Comparison of ENCODE assay signal across 9 cellular contexts in the genomic region with DNA sequence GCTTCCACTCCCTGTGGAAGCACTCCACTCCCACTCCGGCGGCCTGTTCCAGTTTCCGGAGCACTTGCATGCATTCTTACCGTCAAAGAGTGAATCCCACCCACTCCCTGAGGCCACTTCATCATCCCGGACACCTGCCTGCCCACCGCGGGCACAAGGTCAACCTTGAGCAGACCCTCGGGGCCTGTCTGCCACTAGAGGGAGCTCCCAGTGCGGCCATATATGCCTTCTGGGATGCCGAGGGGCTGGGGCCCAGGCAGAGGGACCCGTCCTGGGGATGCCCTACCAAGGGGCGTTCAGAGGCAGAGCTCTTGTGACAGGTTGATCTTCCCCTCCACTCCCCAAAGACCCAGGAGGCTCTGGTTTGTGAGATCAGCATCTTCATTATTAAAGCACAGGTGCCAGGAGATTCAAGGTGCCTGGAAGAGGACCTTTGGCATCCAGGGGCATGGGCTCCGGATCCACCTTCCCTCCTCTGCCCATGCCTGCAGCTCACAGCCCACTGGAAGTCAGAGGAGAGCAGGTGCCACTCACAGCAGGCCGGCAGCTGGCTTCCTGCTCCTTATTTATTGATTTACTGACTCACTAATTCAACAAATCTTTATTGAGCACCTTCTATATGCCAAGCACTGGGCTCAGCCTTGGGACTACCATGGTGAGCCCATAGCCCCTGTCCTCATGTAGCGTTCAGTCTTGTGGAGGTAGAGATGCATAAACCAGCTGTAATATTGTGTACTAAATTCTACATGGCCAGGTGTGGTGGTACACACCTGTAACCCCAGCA. TPM values are rescaled to one million over a fixed set of nuclear protein-coding genes. Genes with fewer than 3 reads are reported as not detected.
DNase-seq lines count a peak whose midpoint lies in the region; ATAC-seq, FAIRE-seq and TF ChIP-seq lines count a peak whose summit lies in the region.
"Had no signal": no experiment of that assay in that cellular context is flagged by ENCODE, and none has a peak within 500 bp of the region (broad histone marks: within the 10 kb centered on the region; RNA-seq: fewer than 3 reads in every experiment).

No MANE protein-coding gene starts in this region.

- ATAC-seq in CD4-positive, alpha-beta T cell (ENCODE audit: poor library complexity) = peak; percentile 37
- no peak for ATAC-seq in HG03095 (IDR thresholded peaks at IDR 0.05; ENCODE audit: unreplicated experiment)

- no peak overlapping the region for H3K4me3 ChIP-seq in fibroblast of the aortic adventitia (ENCODE audit: low read depth, low read length)
- H3K4me3 ChIP-seq: thoracic aorta had no signal

- H3K27me3 ChIP-seq in CD4-positive, alpha-beta T cell (ENCODE audit: control insufficient read depth, insufficient read depth, low read length) = no peaks in the 10 kb centered on the region

- no peak overlapping the region for H3K27ac ChIP-seq in CD4-positive, alpha-beta T cell (ENCODE audit: low read depth, low read length)
- H3K27ac ChIP-seq: thoracic aorta had no signal

- CTCF ChIA-PET in CD4-positive, alpha-beta T cell (lab: Charles Lee) = interaction anchor here (1.0 to 1.5 kb wide), 2 partner anchors 78 to 322 kb away, joined by 3 to 4 read pairs; no protein-coding TSS in a partner anchor

- H3K9me3 Mint-ChIP-seq in CD4-positive, alpha-beta T cell = no peaks in the 10 kb centered on the region

- no peak overlapping the region for H3K4me3 Mint-ChIP-seq in CD4-positive, alpha-beta T cell

- no peak overlapping the region for H3K27ac Mint-ChIP-seq in CD4-positive, alpha-beta T cell

- peak in 9 of 10 experiments; percentile 9 to 42 (median 18) for DNase-seq in CD4-positive, alpha-beta T cell
- peak; percentile 78 for DNase-seq in activated CD8-positive, alpha-beta memory T cell treated with anti-CD3 and anti-CD28 coated beads for 24 hours
- DNase-seq in fibroblast of the aortic adventitia (ENCODE audit: low read depth) = no peak
- DNase-seq in stimulated activated CD4-positive, alpha-beta T cell treated with anti-CD3 and anti-CD28 coated beads, Interleukin-4, amount 100 ng/mL, for 4 hours = peak; percentile 20 to 34
- no peak for DNase-seq in SW 1271 (lab: John Stamatoyannopoulos, UW)
- DNase-seq in H54 (ENCODE audit: insufficient read length, low spot score) = no peak

- TF ChIP-seq RAD21 in Ishikawa (IDR thresholded peaks at IDR 0.05; ENCODE audit: low read depth) = peak; percentile 60

- POLR2A ChIA-PET in CD4-positive, alpha-beta T cell (lab: Charles Lee) = no interaction called here

- no peaks in the 10 kb centered on the region for H3K27me3 Mint-ChIP-seq in CD4-positive, alpha-beta T cell

- no peaks in the 10 kb centered on the region for H3K9me3 ChIP-seq in CD4-positive, alpha-beta T cell (ENCODE audit: control insufficient read depth, low read length)
- H3K9me3 ChIP-seq: thoracic aorta had no signal

- TF ChIP-seq CTCF in CD4-positive, alpha-beta T cell (IDR thresholded peaks at IDR 0.05) = peak; percentile 67
- TF ChIP-seq CTCF in fibroblast of the aortic adventitia (IDR thresholded peaks at IDR 0.05; ENCODE audit: insufficient read depth, low read length) = peak; percentile 45

- intact Hi-C loops in CD4-positive, alpha-beta T cell (cut with DNase I, micrococcal nuclease) = no loop called here

- TF ChIP-seq POLR2A in H54 (IDR thresholded peaks at IDR 0.05; ENCODE audit: low read depth, low read length) = no peak

- no peak for TF ChIP-seq EP300 in Ishikawa (IDR thresholded peaks at IDR 0.05; ENCODE audit: borderline replicate concordance)

- H3K4me1 Mint-ChIP-seq in CD4-positive, alpha-beta T cell (ENCODE audit: low read depth) = peaks cover 6% of the 10 kb centered on the region

- FAIRE-seq in H54 (lab: Jason Lieb, UNC) = no peak

- H3K36me3 Mint-ChIP-seq in CD4-positive, alpha-beta T cell (ENCODE audit: low read depth) = no peaks in the 10 kb centered on the region

TF ChIP-seq in Ishikawa, 13 proteins besides CTCF, POLR2A, EP300 and RAD21:
- TF ChIP-seq FOXM1 (IDR thresholded peaks at IDR 0.05; ENCODE audit: borderline replicate concordance, low read depth) (no peak), YY1 (IDR thresholded peaks at IDR 0.05; ENCODE audit: low read depth) (no peak), TEAD4 (IDR thresholded peaks at IDR 0.05) (no peak), EGR1 (IDR thresholded peaks at IDR 0.05) (no peak), CEBPB (IDR thresholded peaks at IDR 0.05) (no peak), ZBTB7A (IDR thresholded peaks at IDR 0.05; ENCODE audit: low read depth) (no peak), NFIC (IDR thresholded peaks at IDR 0.05) (no peak), TAF1 (IDR thresholded peaks at IDR 0.05; ENCODE audit: low read depth) (no peak), MAX (IDR thresholded peaks at IDR 0.05) (no peak), TCF12 (IDR thresholded peaks at IDR 0.05; ENCODE audit: low read depth) (no peak)
- TF ChIP-seq, protein P1, sequence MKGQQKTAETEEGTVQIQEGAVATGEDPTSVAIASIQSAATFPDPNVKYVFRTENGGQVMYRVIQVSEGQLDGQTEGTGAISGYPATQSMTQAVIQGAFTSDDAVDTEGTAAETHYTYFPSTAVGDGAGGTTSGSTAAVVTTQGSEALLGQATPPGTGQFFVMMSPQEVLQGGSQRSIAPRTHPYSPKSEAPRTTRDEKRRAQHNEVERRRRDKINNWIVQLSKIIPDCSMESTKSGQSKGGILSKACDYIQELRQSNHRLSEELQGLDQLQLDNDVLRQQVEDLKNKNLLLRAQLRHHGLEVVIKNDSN (IDR thresholded peaks at IDR 0.05) = no peak
- TF ChIP-seq, protein P2, sequence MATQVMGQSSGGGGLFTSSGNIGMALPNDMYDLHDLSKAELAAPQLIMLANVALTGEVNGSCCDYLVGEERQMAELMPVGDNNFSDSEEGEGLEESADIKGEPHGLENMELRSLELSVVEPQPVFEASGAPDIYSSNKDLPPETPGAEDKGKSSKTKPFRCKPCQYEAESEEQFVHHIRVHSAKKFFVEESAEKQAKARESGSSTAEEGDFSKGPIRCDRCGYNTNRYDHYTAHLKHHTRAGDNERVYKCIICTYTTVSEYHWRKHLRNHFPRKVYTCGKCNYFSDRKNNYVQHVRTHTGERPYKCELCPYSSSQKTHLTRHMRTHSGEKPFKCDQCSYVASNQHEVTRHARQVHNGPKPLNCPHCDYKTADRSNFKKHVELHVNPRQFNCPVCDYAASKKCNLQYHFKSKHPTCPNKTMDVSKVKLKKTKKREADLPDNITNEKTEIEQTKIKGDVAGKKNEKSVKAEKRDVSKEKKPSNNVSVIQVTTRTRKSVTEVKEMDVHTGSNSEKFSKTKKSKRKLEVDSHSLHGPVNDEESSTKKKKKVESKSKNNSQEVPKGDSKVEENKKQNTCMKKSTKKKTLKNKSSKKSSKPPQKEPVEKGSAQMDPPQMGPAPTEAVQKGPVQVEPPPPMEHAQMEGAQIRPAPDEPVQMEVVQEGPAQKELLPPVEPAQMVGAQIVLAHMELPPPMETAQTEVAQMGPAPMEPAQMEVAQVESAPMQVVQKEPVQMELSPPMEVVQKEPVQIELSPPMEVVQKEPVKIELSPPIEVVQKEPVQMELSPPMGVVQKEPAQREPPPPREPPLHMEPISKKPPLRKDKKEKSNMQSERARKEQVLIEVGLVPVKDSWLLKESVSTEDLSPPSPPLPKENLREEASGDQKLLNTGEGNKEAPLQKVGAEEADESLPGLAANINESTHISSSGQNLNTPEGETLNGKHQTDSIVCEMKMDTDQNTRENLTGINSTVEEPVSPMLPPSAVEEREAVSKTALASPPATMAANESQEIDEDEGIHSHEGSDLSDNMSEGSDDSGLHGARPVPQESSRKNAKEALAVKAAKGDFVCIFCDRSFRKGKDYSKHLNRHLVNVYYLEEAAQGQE (IDR thresholded peaks at IDR 0.05; ENCODE audit: low read depth) = no peak
TF ChIP-seq in Ishikawa: peak in this region for 0.

RNA-seq across cellular contexts. Expression of gene UBIAD1, which starts 47.3 kb away (rescaled TPM):
- total RNA-seq in CD4-positive, alpha-beta T cell = 10 to 100 TPM; 19.2 to 19.3 TPM
- 2.6 and 11.7 TPM in 2 replicates for total RNA-seq in fibroblast of the aortic adventitia (ENCODE audit: low replicate concordance)

RNA-seq across cellular contexts. Expression of gene MTOR, which starts 58.0 kb away (rescaled TPM):
- total RNA-seq in CD4-positive, alpha-beta T cell = 10 to 100 TPM; 27.3 to 28.9 TPM
- total RNA-seq in fibroblast of the aortic adventitia (ENCODE audit: low replicate concordance) = 23.1 and 36.3 TPM in 2 replicates

Comparison
In these comparisons a context has a peak if more than half of its experiments do, and no peak if none do; other contexts are left out.
1. DNase-seq: peak in CD4-positive, alpha-beta T cell (9 of 10), activated CD8-positive, alpha-beta memory T cell treated with anti-CD3 and anti-CD28 coated beads for 24 hours (single experiment) and stimulated activated CD4-positive, alpha-beta T cell treated with anti-CD3 and anti-CD28 coated beads, Interleukin-4, amount 100 ng/mL, for 4 hours (2 of 2); none in fibroblast of the aortic adventitia (single experiment), SW 1271 (0 of 2) and H54 (single experiment).